ENCODE assay signal across 8 cellular contexts in the genomic region with DNA sequence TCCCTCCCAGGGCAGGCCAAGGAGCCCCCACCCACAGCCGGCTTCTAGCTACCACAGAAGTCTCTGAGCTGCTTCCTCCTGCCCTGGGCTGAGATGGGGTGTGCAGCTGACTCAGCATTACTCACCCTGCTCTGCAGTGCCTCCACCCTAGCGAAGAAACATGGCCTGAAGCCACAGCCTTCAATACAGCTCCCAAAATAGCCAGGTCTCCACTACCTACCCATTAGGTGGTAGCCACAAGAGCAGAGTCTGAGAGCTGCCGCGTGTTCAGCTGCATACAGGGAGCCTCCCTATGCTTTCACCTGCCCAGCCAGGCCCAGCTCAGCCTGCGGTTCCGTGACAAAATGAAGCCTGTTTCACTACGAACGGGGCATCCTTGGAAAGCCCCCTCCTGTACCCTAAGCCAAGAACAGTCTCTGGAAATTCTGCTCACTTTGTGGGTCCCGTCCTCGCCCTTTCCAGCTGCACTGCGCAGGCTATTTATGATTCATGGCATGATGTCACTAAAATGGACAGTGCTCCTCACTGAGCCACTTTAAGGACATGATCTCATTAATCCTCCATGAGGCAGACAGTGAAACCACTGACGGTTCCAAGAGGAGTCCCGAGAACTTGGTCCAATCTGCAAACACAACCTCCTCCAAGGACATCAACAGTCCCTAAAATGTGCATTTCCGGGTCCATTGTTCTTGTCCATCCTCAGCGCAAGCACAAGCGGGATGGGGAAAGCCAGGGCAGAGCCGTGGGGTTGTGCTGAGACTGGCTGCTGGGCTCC. TPM values are rescaled to one million over a fixed set of nuclear protein-coding genes. Genes with fewer than 3 reads are reported as not detected.
DNase-seq lines count a peak whose midpoint lies in the region; ATAC-seq and TF ChIP-seq lines count a peak whose summit lies in the region.

No MANE protein-coding gene starts in this region.

- H3K79me2 ChIP-seq in GM23248 (ENCODE audit: insufficient read depth) (peaks cover 89% of the 10 kb centered on the region), MM.1S (ENCODE audit: low read length) (peaks cover 85% of the 10 kb centered on the region)

- DNase-seq in COLO829 (ENCODE audit: low spot score) (peak; percentile 28), GM23248 (peak; percentile 96), MM.1S (peak; percentile 98), activated T-cell treated with anti-CD3 and anti-CD28 coated beads for 48 hours (ENCODE audit: low read depth) (peak; percentile 79), omental fat pad (ENCODE audit: low spot score) (peak; percentile 62), testis (peak; percentile 67)

- 9% methylated on average over 17 of the region's 17 CpGs for WGBS in GM23248 (ENCODE audit: low coverage in 1 of 2, low lambda C conversion rate in 2 of 2, missing lambda C conversion rate in 2 of 2), 2 experiments
- 63 to 69% methylated on average over 7 to 17 of the region's 17 CpGs for WGBS in testis, 2 donors

- H3K36me3 ChIP-seq in GM23248 (ENCODE audit: low read depth), result peaks cover 28% of the 10 kb centered on the region; the same call in 1 of the 2 replicates
- H3K36me3 ChIP-seq in MM.1S (replicated peaks; ENCODE audit: insufficient read depth, low read length), result peaks cover 36% of the 10 kb centered on the region
- H3K36me3 ChIP-seq in testis (ENCODE audit: low read depth, missing control alignments), result no peaks in the 10 kb centered on the region

- H3K4me2 ChIP-seq in GM23248 (ENCODE audit: unreplicated experiment) (peak overlapping the region; percentile 64), MM.1S (ENCODE audit: low read depth, low read length) (peak overlapping the region; percentile 77)

- H3K9ac ChIP-seq in GM23248 (peak overlapping the region; percentile 82), MM.1S (ENCODE audit: low read length) (peak overlapping the region; percentile 79)

- intact Hi-C loops in testis (cut with DNase I; ENCODE audit: low total_unique reads), result no loop called here

- H3K27me3 ChIP-seq in GM23248 (replicated peaks; ENCODE audit: insufficient read depth) (no peaks in the 10 kb centered on the region), MM.1S (replicated peaks; ENCODE audit: insufficient read depth, low read length) (no peaks in the 10 kb centered on the region), testis (no peaks in the 10 kb centered on the region)

- H3K4me3 ChIP-seq in GM23248 (peak overlapping the region; percentile 38; the same call in 1 of the 2 replicates), MM.1S (ENCODE audit: low read length) (peak overlapping the region; percentile 17; the same call in 1 of the 2 replicates), testis (no peak overlapping the region)

- H3K9me2 ChIP-seq in GM23248 (ENCODE audit: insufficient read depth) (no peaks in the 10 kb centered on the region), MM.1S (replicated peaks; ENCODE audit: insufficient read depth, low read length) (no peaks in the 10 kb centered on the region)

- ATAC-seq in esophagus mucosa, result peak; percentile 92
- peak; percentile 90 for ATAC-seq in omental fat pad (ENCODE audit: low FRiP score)
- ATAC-seq in HG02970 (IDR thresholded peaks at IDR 0.05; ENCODE audit: low FRiP score, unreplicated experiment), result no peak

- H4K20me1 ChIP-seq in GM23248 (ENCODE audit: insufficient read depth), result no peaks in the 10 kb centered on the region
- H4K20me1 ChIP-seq in MM.1S (ENCODE audit: insufficient read depth, low read length), result no peaks in the 10 kb centered on the region

- H3K27ac ChIP-seq in GM23248 (peak overlapping the region; percentile 99), MM.1S (ENCODE audit: low read length) (peak overlapping the region; percentile 98), testis (peak overlapping the region; percentile 15 to 68)

- H2AFZ ChIP-seq in GM23248 (no peak overlapping the region), MM.1S (ENCODE audit: low read length) (no peak overlapping the region)

- peaks cover 72% of the 10 kb centered on the region for H3F3A ChIP-seq in GM23248 (ENCODE audit: insufficient read depth)
- peaks cover 35% of the 10 kb centered on the region for H3F3A ChIP-seq in MM.1S (ENCODE audit: insufficient read depth, low read length)

- H3K4me1 ChIP-seq in GM23248 (ENCODE audit: insufficient read depth) (peaks cover 76% of the 10 kb centered on the region), MM.1S (ENCODE audit: low read length) (peaks cover 63% of the 10 kb centered on the region), testis (peaks cover 31% of the 10 kb centered on the region)

- TF ChIP-seq CTCF in MM.1S (IDR thresholded peaks at IDR 0.05; ENCODE audit: low read length), result no peak
- no peak for TF ChIP-seq CTCF in omental fat pad (IDR thresholded peaks at IDR 0.05)
- no peak for TF ChIP-seq CTCF in testis (IDR thresholded peaks at IDR 0.05)

- in situ Hi-C loops in GM23248 (cut with MboI), result no loop called here

- no peak for TF ChIP-seq POLR2A in testis (IDR thresholded peaks at IDR 0.05)

- H3K9me3 ChIP-seq in GM23248 (ENCODE audit: low read depth) (no peaks in the 10 kb centered on the region), MM.1S (replicated peaks; ENCODE audit: insufficient read depth, low read length) (no peaks in the 10 kb centered on the region), testis (no peaks in the 10 kb centered on the region)

RNA-seq across cellular contexts. Expression of a gene that starts 20.2 kb away (rescaled TPM):
- total RNA-seq in GM23248 (2014; rRNA removed; shearing (Covaris generic)), result 471 and 487 TPM in 2 replicates
- polyA plus RNA-seq in GM23248 (2016; fragmentation: Nextera tagmentation; extraction: Ambion mirVana) (413 and 419 TPM in 2 replicates), testis (ENCODE audit: insufficient read depth, low read depth, low replicate concordance) (295 TPM)
- total RNA-seq in esophagus mucosa (253 TPM), omental fat pad (100 to 1,000 TPM; 114 to 219 (median 135) TPM), testis (100 to 1,000 TPM; 165 to 168 TPM)

Comparison
In these comparisons a context has a peak if more than half of its experiments do, and no peak if none do; other contexts are left out.
1. DNase-seq: peak in every context shown above with its lines; median percentile 98 in MM.1S; 96 in GM23248; 79 in activated T-cell treated with anti-CD3 and anti-CD28 coated beads for 48 hours; 67 in testis; 62 in omental fat pad; 28 in COLO829.
2. H3K27ac ChIP-seq: peak in every context shown above with its lines; median percentile 99 in GM23248; 98 in MM.1S; 42 in testis.
3. H3K4me3 ChIP-seq: peak in GM23248 (single experiment) and MM.1S (single experiment); none in testis (0 of 2).